Comparison of ENCODE assay signal across 1 cellular context in genomic region chr10:130202984-130203617, GRCh38.
TF ChIP-seq lines count a peak whose summit lies in the region.

No MANE protein-coding gene starts in this region.

TF ChIP-seq in SK-N-SH, 30 proteins besides CTCF, POLR2A, EP300 and RAD21 (continued from another document):
- TF ChIP-seq RCOR1 (IDR thresholded peaks at IDR 0.05; ENCODE audit: low read length) (no peak), TAF1 (IDR thresholded peaks at IDR 0.05; ENCODE audit: borderline replicate concordance, low read depth, low read length) (no peak)
